In the genomic region with DNA sequence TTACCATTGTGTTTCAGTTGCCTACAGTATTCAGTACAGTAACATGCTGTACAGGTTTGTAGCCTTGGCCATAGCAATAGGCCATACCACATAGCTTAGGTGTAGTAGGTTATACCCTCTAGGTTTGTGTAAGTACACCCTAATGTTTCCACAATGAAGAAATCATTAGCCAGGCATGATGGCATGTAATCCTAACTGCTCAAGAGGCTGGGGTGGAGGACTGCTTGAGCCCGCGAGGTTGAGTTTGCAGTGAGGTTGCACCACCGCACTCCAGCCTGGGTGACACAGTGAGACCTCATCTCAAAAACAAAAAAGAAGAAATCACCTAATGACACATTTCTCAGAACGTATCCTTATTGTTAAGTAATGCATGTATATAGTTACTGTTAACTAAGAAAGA, we compare ENCODE assay signal across 10 cellular contexts.
"Had no signal": no experiment of that assay in that cellular context is flagged by ENCODE, and none has a peak within 500 bp of the region (broad histone marks: within the 10 kb centered on the region; RNA-seq: fewer than 3 reads in every experiment).

No MANE protein-coding gene starts in this region.

- H3K4me3 ChIP-seq: GM23248, HAP-1, K562 had no signal

- H3K27ac ChIP-seq: GM23248, HL-60 had no signal

- H2AFZ ChIP-seq: GM23248 had no signal

- FAIRE-seq: K562 had no signal

- DNase-seq: GM23248, GOT3, H7, HFFc6, IMR-90, KG1 had no signal

- H3K9ac ChIP-seq: GM23248 had no signal

- H3K9me3 ChIP-seq: HAP-1 had no signal

- ATAC-seq: HCT116, K562 had no signal

- H3K36me3 ChIP-seq: HAP-1 had no signal

- H3K4me1 ChIP-seq: HAP-1 had no signal
